Comparison of ENCODE assay signal across 8 cellular contexts in genomic region chr5:36723921-36724320, GRCh38.
DNase-seq lines count a peak whose midpoint lies in the region; ATAC-seq, FAIRE-seq and TF ChIP-seq lines count a peak whose summit lies in the region.

No MANE protein-coding gene starts in this region.

- ATAC-seq in HG03103 (IDR thresholded peaks at IDR 0.05; ENCODE audit: low read depth, unreplicated experiment) = peak; percentile 43
- peak; percentile 16 for ATAC-seq in activated naive CD8-positive, alpha-beta T cell treated with anti-CD3 and anti-CD28 coated beads, Interleukin-2, amount 10 ng/mL, durations not matched to agents 7 days and 5 days (ENCODE audit: low read depth)

- H3K79me2 ChIP-seq in DOHH2 (ENCODE audit: control insufficient read depth, low read length) = peaks cover 14% of the 10 kb centered on the region

- H3K9ac ChIP-seq in colonic mucosa (ENCODE audit: low read depth in 2 of 2, low read length in 2 of 2) = no peak overlapping the region

- peaks cover 5% of the 10 kb centered on the region; the same call in 1 of the 2 replicates for H3K36me3 ChIP-seq in DOHH2 (ENCODE audit: control insufficient read depth, low read length)
- H3K36me3 ChIP-seq in colonic mucosa = no peaks in the 10 kb centered on the region

- POLR2A ChIA-PET in activated naive CD8-positive, alpha-beta T cell treated with anti-CD3 and anti-CD28 coated beads, Interleukin-2, amount 10 ng/mL, durations not matched to agents 7 days and 5 days (lab: Charles Lee) = interaction anchor here (0.6 to 1.0 kb wide), 2 partner anchors 152 to 602 kb away, joined by 4 read pairs; no protein-coding TSS in a partner anchor

- H3K4me3 Mint-ChIP-seq in activated naive CD8-positive, alpha-beta T cell treated with anti-CD3 and anti-CD28 coated beads, Interleukin-2, amount 10 ng/mL, durations not matched to agents 7 days and 5 days = peak overlapping the region; percentile 86

- peak overlapping the region; percentile 70 for H3K4me2 ChIP-seq in DOHH2 (ENCODE audit: low read length)

- H3K4me1 ChIP-seq in DOHH2 (ENCODE audit: control insufficient read depth, low read length) (peaks cover 56% of the 10 kb centered on the region), colonic mucosa (no peaks in the 10 kb centered on the region)

- H3K27ac ChIP-seq in DOHH2 (ENCODE audit: low read depth, low read length) (peak overlapping the region; percentile 72), colonic mucosa (no peak overlapping the region)

- H3F3A ChIP-seq in DOHH2 (ENCODE audit: control insufficient read depth, insufficient read depth) = peaks cover 5% of the 10 kb centered on the region; the same call in 1 of the 2 replicates

- peak; percentile 13 for DNase-seq in GM19239 (ENCODE audit: insufficient read length, low spot score)
- DNase-seq in activated naive CD8-positive, alpha-beta T cell treated with anti-CD3 and anti-CD28 coated beads, Interleukin-2, amount 10 ng/mL, durations not matched to agents 7 days and 5 days = no peak
- no peak for DNase-seq in dedifferentiated amniotic fluid mesenchymal stem cell (ENCODE audit: extremely low spot score)
- no peak for DNase-seq in NCI-H446 (lab: John Stamatoyannopoulos, UW)
- DNase-seq in colonic mucosa = no peak
- DNase-seq in NCI-H524 (lab: John Stamatoyannopoulos, UW) = no peak

- peaks cover 5% of the 10 kb centered on the region for H3K36me3 Mint-ChIP-seq in activated naive CD8-positive, alpha-beta T cell treated with anti-CD3 and anti-CD28 coated beads, Interleukin-2, amount 10 ng/mL, durations not matched to agents 7 days and 5 days

- H3K27ac Mint-ChIP-seq in activated naive CD8-positive, alpha-beta T cell treated with anti-CD3 and anti-CD28 coated beads, Interleukin-2, amount 10 ng/mL, durations not matched to agents 7 days and 5 days = peak overlapping the region; percentile 89

- no peaks in the 10 kb centered on the region for H4K20me1 ChIP-seq in DOHH2 (ENCODE audit: control insufficient read depth, insufficient read depth, low read depth, low read length)

- TF ChIP-seq CTCF in DOHH2 (IDR thresholded peaks at IDR 0.05; ENCODE audit: low read depth, low read length, poor library complexity, severe bottlenecking) (no peak), colonic mucosa (IDR thresholded peaks at IDR 0.05) (no peak)

- FAIRE-seq in GM19239 (lab: Jason Lieb, UNC) = no peak

- H3K9me3 ChIP-seq in DOHH2 (ENCODE audit: control insufficient read depth, insufficient read depth, low read length) (no peaks in the 10 kb centered on the region), colonic mucosa (no peaks in the 10 kb centered on the region)

- H3K4me3 ChIP-seq in DOHH2 (ENCODE audit: low read length) (peak overlapping the region; percentile 73), colonic mucosa (no peak overlapping the region)

- H3K27me3 Mint-ChIP-seq in activated naive CD8-positive, alpha-beta T cell treated with anti-CD3 and anti-CD28 coated beads, Interleukin-2, amount 10 ng/mL, durations not matched to agents 7 days and 5 days = peaks cover 2% of the 10 kb centered on the region

- intact Hi-C loops in colonic mucosa (cut with DNase I) = no loop called here

- H3K4me1 Mint-ChIP-seq in activated naive CD8-positive, alpha-beta T cell treated with anti-CD3 and anti-CD28 coated beads, Interleukin-2, amount 10 ng/mL, durations not matched to agents 7 days and 5 days = peaks cover 27% of the 10 kb centered on the region

- H3K9me2 ChIP-seq in DOHH2 (replicated peaks; ENCODE audit: control insufficient read depth, low read length) = no peaks in the 10 kb centered on the region

- no peaks in the 10 kb centered on the region for H3K27me3 ChIP-seq in DOHH2 (ENCODE audit: control insufficient read depth, low read length)
- H3K27me3 ChIP-seq in colonic mucosa = no peaks in the 10 kb centered on the region

- H3K9me3 Mint-ChIP-seq in activated naive CD8-positive, alpha-beta T cell treated with anti-CD3 and anti-CD28 coated beads, Interleukin-2, amount 10 ng/mL, durations not matched to agents 7 days and 5 days = no peaks in the 10 kb centered on the region
